Comparison of ENCODE assay signal across 8 cellular contexts in the genomic region with DNA sequence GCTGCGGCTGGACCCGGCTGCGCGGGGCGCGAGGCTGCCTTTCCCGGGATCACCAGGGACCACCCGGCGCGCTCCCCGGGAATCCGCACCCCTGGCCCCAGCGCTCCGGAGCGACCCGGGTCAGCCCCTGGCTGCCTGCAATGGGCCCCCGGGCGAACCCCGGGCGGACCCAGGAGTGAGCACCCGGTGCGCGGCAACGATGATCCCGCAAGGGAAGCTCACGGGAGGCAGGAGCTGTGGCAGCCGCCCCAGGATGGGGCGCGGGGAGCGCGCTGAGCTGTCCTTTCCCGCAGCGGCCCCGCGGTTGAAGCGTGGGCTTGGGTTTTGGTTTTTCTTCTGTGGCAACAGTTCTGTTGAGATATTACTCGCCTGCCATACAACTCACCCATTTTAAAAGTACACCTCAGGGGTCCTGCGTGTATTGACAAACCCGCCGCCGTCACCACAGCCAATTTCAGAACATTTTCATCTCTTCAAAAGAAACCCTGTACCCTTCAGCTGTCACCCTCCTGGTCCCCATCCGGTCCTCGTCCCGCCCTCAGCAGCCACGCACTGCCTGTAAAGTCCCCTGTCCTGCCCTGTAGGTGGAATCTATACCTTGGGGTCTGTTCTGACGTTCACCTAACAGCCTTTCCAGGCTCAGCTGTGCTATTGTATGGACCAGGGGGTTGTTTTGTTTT. TPM values are rescaled to one million over a fixed set of nuclear protein-coding genes. Genes with fewer than 3 reads are reported as not detected.
DNase-seq lines count a peak whose midpoint lies in the region; ATAC-seq and TF ChIP-seq lines count a peak whose summit lies in the region.

No MANE protein-coding gene starts in this region.

- 3 to 4% methylated on average over 26 to 46 of the region's 46 CpGs for WGBS in heart right ventricle, 2 donors
- 4% methylated on average over 46 of the region's 46 CpGs for WGBS in urinary bladder

- in situ Hi-C loops in astrocyte of the cerebellum (cut with HindIII; ENCODE audit: low sequenced_read_pairs), result no loop called here

- intact Hi-C loops in heart right ventricle (cut with DNase I), result no loop called here
- intact Hi-C loops in naive thymus-derived CD4-positive, alpha-beta T cell (cut with micrococcal nuclease), result loop anchor here (1.0 kb wide), 1 partner anchor 14 kb away; no protein-coding TSS in a partner anchor
- intact Hi-C loops in sciatic nerve (cut with DNase I), result no loop called here

- TF ChIP-seq CTCF in heart right ventricle (IDR thresholded peaks at IDR 0.05) (no peak), right atrium auricular region (IDR thresholded peaks at IDR 0.05) (no peak), astrocyte of the cerebellum (IDR thresholded peaks at IDR 0.05; ENCODE audit: low read depth, low read length, missing control alignments) (no peak)

- H3K4me1 ChIP-seq in heart right ventricle (peaks cover 16 to 41% (median 32%) of the 10 kb centered on the region in 9 donors), right atrium auricular region (peaks cover 0 to 38% of the 10 kb centered on the region in 2 donors), urinary bladder (ENCODE audit: insufficient read depth) (peaks cover 2% of the 10 kb centered on the region)
- peaks cover 3 to 13% of the 10 kb centered on the region in 2 donors for H3K4me1 ChIP-seq in naive thymus-derived CD4-positive, alpha-beta T cell (ENCODE audit: control insufficient read depth in 2 of 2, insufficient read depth in 2 of 2, low read length in 2 of 2)

- peaks cover 13 to 56% (median 22%) of the 10 kb centered on the region in 5 donors for H3K27me3 Mint-ChIP-seq in naive thymus-derived CD4-positive, alpha-beta T cell

- H3K27ac Mint-ChIP-seq in naive thymus-derived CD4-positive, alpha-beta T cell, result peak overlapping the region in 7 of 9 donors; percentile 14 to 84 (median 57)

- peaks cover 8 to 48% (median 25%) of the 10 kb centered on the region in 7 donors for H3K27me3 ChIP-seq in heart right ventricle
- peaks cover 6 to 17% of the 10 kb centered on the region in 2 donors for H3K27me3 ChIP-seq in right atrium auricular region
- peaks cover 3 to 4% of the 10 kb centered on the region in 2 donors for H3K27me3 ChIP-seq in naive thymus-derived CD4-positive, alpha-beta T cell (ENCODE audit: control insufficient read depth in 2 of 2, insufficient read depth in 2 of 2, low read length in 2 of 2)

- H3K27ac ChIP-seq in heart right ventricle (no peak overlapping the region), right atrium auricular region (no peak overlapping the region), urinary bladder (ENCODE audit: low read depth) (no peak overlapping the region)
- H3K27ac ChIP-seq in naive thymus-derived CD4-positive, alpha-beta T cell (ENCODE audit: low read depth, low read length), result no peak overlapping the region

- H3K9me3 Mint-ChIP-seq in naive thymus-derived CD4-positive, alpha-beta T cell, result peaks cover 0 to 2% (median 0%) of the 10 kb centered on the region in 11 donors

- peak overlapping the region in 7 of 10 donors; percentile 5 to 41 (median 24) for H3K4me3 ChIP-seq in heart right ventricle
- H3K4me3 ChIP-seq in right atrium auricular region, result peak overlapping the region in 1 of 2 donors; percentile 34
- H3K4me3 ChIP-seq in astrocyte of the cerebellum (ENCODE audit: low read depth, low read length), result peak overlapping the region; percentile 22
- no peak overlapping the region for H3K4me3 ChIP-seq in naive thymus-derived CD4-positive, alpha-beta T cell (ENCODE audit: low read length)
- peak overlapping the region; percentile 1 for H3K4me3 ChIP-seq in urinary bladder (ENCODE audit: low read depth, low read length)

- no peaks in the 10 kb centered on the region for H3K9me3 ChIP-seq in heart right ventricle
- H3K9me3 ChIP-seq in right atrium auricular region, result no peaks in the 10 kb centered on the region
- no peaks in the 10 kb centered on the region for H3K9me3 ChIP-seq in naive thymus-derived CD4-positive, alpha-beta T cell (ENCODE audit: control insufficient read depth in 2 of 3, low read length in 3 of 3)

- peaks cover 0 to 3% (median 0%) of the 10 kb centered on the region in 5 donors for H3K36me3 Mint-ChIP-seq in naive thymus-derived CD4-positive, alpha-beta T cell

- H3K4me3 Mint-ChIP-seq in naive thymus-derived CD4-positive, alpha-beta T cell, result peak overlapping the region; percentile 55 to 90 (median 84)

- peaks cover 5 to 22% (median 18%) of the 10 kb centered on the region in 7 donors for H3K4me1 Mint-ChIP-seq in naive thymus-derived CD4-positive, alpha-beta T cell

- ATAC-seq in heart right ventricle (no peak), sciatic nerve (no peak), GM18909 (IDR thresholded peaks at IDR 0.05; ENCODE audit: poor library complexity, unreplicated experiment) (no peak), GM19455 (IDR thresholded peaks at IDR 0.05; ENCODE audit: unreplicated experiment) (no peak)
- ATAC-seq in naive thymus-derived CD4-positive, alpha-beta T cell, result peak; percentile 72

- DNase-seq in heart right ventricle (no peak), right atrium auricular region (ENCODE audit: low spot score) (no peak), astrocyte of the cerebellum (ENCODE audit: low read depth) (no peak), sciatic nerve (ENCODE audit: low spot score) (no peak)
- DNase-seq in naive thymus-derived CD4-positive, alpha-beta T cell, result peak in 6 of 9 donors; percentile 24 to 67 (median 36)

- POLR2A ChIA-PET in naive thymus-derived CD4-positive, alpha-beta T cell (lab: Charles Lee), result interaction anchor here (1.4 to 1.5 kb wide), 2 partner anchors 14 to 590 kb away, joined by 3 to 8 read pairs; partner anchors contain the start of gene ENDOV

- peaks cover 0 to 10% (median 7%) of the 10 kb centered on the region in 9 donors for H3K36me3 ChIP-seq in heart right ventricle
- peaks cover 3% of the 10 kb centered on the region for H3K36me3 ChIP-seq in right atrium auricular region
- H3K36me3 ChIP-seq in naive thymus-derived CD4-positive, alpha-beta T cell (ENCODE audit: control insufficient read depth in 2 of 3, insufficient read depth in 3 of 3, low read length in 3 of 3), result peaks cover 0 to 11% (median 0%) of the 10 kb centered on the region in 3 experiments
- no peaks in the 10 kb centered on the region for H3K36me3 ChIP-seq in urinary bladder (ENCODE audit: insufficient read depth)

- CTCF ChIA-PET in naive thymus-derived CD4-positive, alpha-beta T cell (lab: Charles Lee), result interaction anchor here (0.6 to 0.7 kb wide), 3 partner anchors 53 to 525 kb away, joined by 3 to 5 read pairs (median 4); no protein-coding TSS in a partner anchor

RNA-seq across cellular contexts. Expression of gene CHMP6, which starts 12.8 kb away (rescaled TPM):
- total RNA-seq in heart right ventricle (10 to 100 TPM; 17.5 to 26.4 (median 22.1) TPM), right atrium auricular region (10 to 100 TPM; 12.9 to 17.5 TPM), urinary bladder (13.1 TPM), sciatic nerve (26.8 TPM)
- polyA plus RNA-seq in heart right ventricle (10 to 100 TPM; 23.8 to 30.6 TPM), urinary bladder (36.2 TPM)
- 10 to 100 TPM; 26.4 to 49.9 (median 41.7) TPM for total RNA-seq in naive thymus-derived CD4-positive, alpha-beta T cell
- polyA plus RNA-seq in naive thymus-derived CD4-positive, alpha-beta T cell, result 10 to 100 TPM; 49.8 to 55.4 TPM

RNA-seq across cellular contexts. Expression of gene BAIAP2, which starts 30.5 kb away (rescaled TPM):
- total RNA-seq in heart right ventricle (10 to 100 TPM in 9 of 10 donors, 1 to 10 TPM in 1; 9.5 to 25.8 (median 13.8) TPM), right atrium auricular region (10 to 100 TPM; 27.9 to 36.5 TPM), urinary bladder (11.8 TPM), sciatic nerve (50.9 TPM)
- polyA plus RNA-seq in heart right ventricle (10 to 100 TPM; 16.1 to 18.7 TPM), urinary bladder (41.5 TPM)
- 10 to 100 TPM in 3 of 5 experiments, 1 to 10 TPM in 2; 7.3 to 13.7 (median 12.3) TPM for total RNA-seq in naive thymus-derived CD4-positive, alpha-beta T cell
- 1 to 10 TPM; 3.2 to 4.9 TPM for polyA plus RNA-seq in naive thymus-derived CD4-positive, alpha-beta T cell

Comparison
In these comparisons a context has a peak if more than half of its experiments do, and no peak if none do; other contexts are left out.
1. DNase-seq: peak in naive thymus-derived CD4-positive, alpha-beta T cell (6 of 9); none in heart right ventricle (0 of 2), right atrium auricular region (single experiment), astrocyte of the cerebellum (single experiment) and sciatic nerve (single experiment).
2. intact Hi-C loops: an anchor here in naive thymus-derived CD4-positive, alpha-beta T cell (1.0 kb wide); none called in heart right ventricle and sciatic nerve.